Comparison of ENCODE assay signal across 8 cellular contexts in the genomic region with DNA sequence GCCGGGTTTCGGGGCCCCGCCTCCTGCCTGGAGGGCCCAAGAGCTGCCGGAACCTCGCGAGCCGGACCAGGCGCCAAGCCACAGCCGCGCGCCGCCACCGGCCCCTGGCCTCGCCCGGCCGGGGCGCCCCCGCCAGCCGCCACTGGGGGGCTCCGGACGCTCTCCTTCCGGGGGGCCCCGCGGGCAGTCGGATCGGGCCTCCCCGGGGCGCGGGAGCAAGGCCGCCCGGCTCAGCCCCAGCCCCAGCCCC. TPM values are rescaled to one million over a fixed set of nuclear protein-coding genes. Genes with fewer than 3 reads are reported as not detected.
DNase-seq lines count a peak whose midpoint lies in the region; ATAC-seq and TF ChIP-seq lines count a peak whose summit lies in the region.

No MANE protein-coding gene starts in this region.

- WGBS in smooth muscle cell (ENCODE audit: low lambda C conversion rate) = 1% methylated on average over 28 of the region's 31 CpGs

- in situ Hi-C loops in astrocyte of the spinal cord (cut with HindIII; ENCODE audit: low sequenced_read_pairs) = no loop called here

- peak overlapping the region; percentile 93 for H3K27ac ChIP-seq in OCI-LY3 (ENCODE audit: low read length)
- H3K27ac ChIP-seq in smooth muscle cell (ENCODE audit: low read depth) = peak overlapping the region; percentile 92

- no peaks in the 10 kb centered on the region for H3K79me2 ChIP-seq in OCI-LY3 (ENCODE audit: low read length)
- H3K79me2 ChIP-seq in smooth muscle cell (ENCODE audit: low read depth) = no peaks in the 10 kb centered on the region

- H3K36me3 ChIP-seq in OCI-LY3 (replicated peaks; ENCODE audit: low read depth, low read length) (no peaks in the 10 kb centered on the region), smooth muscle cell (ENCODE audit: low read depth) (no peaks in the 10 kb centered on the region)

- H2AFZ ChIP-seq in OCI-LY3 (ENCODE audit: low read depth, low read length) (peak overlapping the region; percentile 66), smooth muscle cell (ENCODE audit: low read depth) (peak overlapping the region; percentile 75)

- peak overlapping the region; percentile 52 to 62 for H3K4me3 Mint-ChIP-seq in activated T-cell treated with anti-CD3 and anti-CD28 coated beads, Interleukin-2, amount 50 U/mL, for 72 hours

- no peaks in the 10 kb centered on the region for H3K27me3 ChIP-seq in OCI-LY3 (ENCODE audit: low read depth, low read length)
- no peaks in the 10 kb centered on the region for H3K27me3 ChIP-seq in smooth muscle cell (ENCODE audit: low read depth)

- peak in 1 of 2 donors; percentile 78 for DNase-seq in activated T-cell treated with anti-CD3 and anti-CD28 coated beads, Interleukin-2, amount 50 U/mL, for 72 hours
- DNase-seq in activated T-cell treated with anti-CD3 and anti-CD28 coated beads for 4 hours (no peak), astrocyte of the spinal cord (ENCODE audit: low read depth, low spot score) (no peak), iPS-NIHi11 (ENCODE audit: low spot score) (peak; percentile 81), smooth muscle cell (lab: John Stamatoyannopoulos, UW; ENCODE audit: unreplicated experiment) (no peak)
- DNase-seq in central memory CD4-positive, alpha-beta T cell = no peak

- peaks cover 2 to 8% of the 10 kb centered on the region in 2 donors for H3K36me3 Mint-ChIP-seq in activated T-cell treated with anti-CD3 and anti-CD28 coated beads, Interleukin-2, amount 50 U/mL, for 72 hours (ENCODE audit: insufficient read depth in 2 of 2)

- peaks cover 8% of the 10 kb centered on the region for H3K4me1 ChIP-seq in OCI-LY3 (ENCODE audit: low read length)
- peaks cover 6% of the 10 kb centered on the region for H3K4me1 ChIP-seq in smooth muscle cell (ENCODE audit: low read depth)

- H3K4me3 ChIP-seq in OCI-LY3 (ENCODE audit: low read length) (peak overlapping the region; percentile 94), astrocyte of the spinal cord (ENCODE audit: low read depth, low read length) (peak overlapping the region; percentile 38), smooth muscle cell (peak overlapping the region; percentile 62)

- no peak overlapping the region for H3K27ac Mint-ChIP-seq in activated T-cell treated with anti-CD3 and anti-CD28 coated beads, Interleukin-2, amount 50 U/mL, for 72 hours

- no peaks in the 10 kb centered on the region for H3K9me3 ChIP-seq in OCI-LY3 (ENCODE audit: insufficient read depth, low read length)
- H3K9me3 ChIP-seq in smooth muscle cell (replicated peaks; ENCODE audit: low read depth) = no peaks in the 10 kb centered on the region

- peak; percentile 45 to 54 for ATAC-seq in activated T-cell treated with anti-CD3 and anti-CD28 coated beads, Interleukin-2, amount 50 U/mL, for 72 hours (replicated peaks in 1 of 2)
- ATAC-seq in HG02840 (IDR thresholded peaks at IDR 0.05; ENCODE audit: low FRiP score, unreplicated experiment) = peak; percentile 41

- peak overlapping the region; percentile 95 for H3K9ac ChIP-seq in OCI-LY3 (ENCODE audit: low read length)
- H3K9ac ChIP-seq in smooth muscle cell (ENCODE audit: low read depth) = peak overlapping the region; percentile 92

- no peaks in the 10 kb centered on the region for H3K9me3 Mint-ChIP-seq in activated T-cell treated with anti-CD3 and anti-CD28 coated beads, Interleukin-2, amount 50 U/mL, for 72 hours

- H3K4me1 Mint-ChIP-seq in activated T-cell treated with anti-CD3 and anti-CD28 coated beads, Interleukin-2, amount 50 U/mL, for 72 hours (ENCODE audit: low read depth) = peaks cover 15% of the 10 kb centered on the region

- H4K20me1 ChIP-seq in OCI-LY3 (ENCODE audit: insufficient read depth, low read length) (no peaks in the 10 kb centered on the region), smooth muscle cell (ENCODE audit: low read depth) (no peaks in the 10 kb centered on the region)

- TF ChIP-seq CTCF in OCI-LY3 (IDR thresholded peaks at IDR 0.05; ENCODE audit: low read depth, low read length) (no peak), astrocyte of the spinal cord (IDR thresholded peaks at IDR 0.05; ENCODE audit: low read depth, low read length) (no peak), smooth muscle cell (IDR thresholded peaks at IDR 0.05; ENCODE audit: borderline replicate concordance, insufficient read depth, poor library complexity, severe bottlenecking) (peak; percentile 21)

- no peaks in the 10 kb centered on the region for H3K27me3 Mint-ChIP-seq in activated T-cell treated with anti-CD3 and anti-CD28 coated beads, Interleukin-2, amount 50 U/mL, for 72 hours (ENCODE audit: low read depth)

- peak overlapping the region; percentile 73 for H3K4me2 ChIP-seq in OCI-LY3 (ENCODE audit: low read length)
- H3K4me2 ChIP-seq in smooth muscle cell = peak overlapping the region; percentile 84

- H3F3A ChIP-seq in smooth muscle cell (ENCODE audit: low read depth) = no peaks in the 10 kb centered on the region

RNA-seq across cellular contexts. Expression of a gene that starts 17.4 kb away (rescaled TPM):
- 1 to 10 TPM in 1 of 2 donors, under 1 TPM in 1; 0.65 to 6.1 TPM for total RNA-seq in activated T-cell treated with anti-CD3 and anti-CD28 coated beads, Interleukin-2, amount 50 U/mL, for 72 hours
- 4.5 and 7.1 TPM in 2 replicates for total RNA-seq in smooth muscle cell
- 10.2 and 10.3 TPM in 2 replicates for polyA plus RNA-seq in smooth muscle cell

RNA-seq across cellular contexts. Expression of a gene that starts 45.9 kb away (rescaled TPM):
- total RNA-seq in activated T-cell treated with anti-CD3 and anti-CD28 coated beads, Interleukin-2, amount 50 U/mL, for 72 hours = 1 to 10 TPM in 1 of 2 donors, under 1 TPM in 1; 0.30 to 1.9 TPM
- 0.54 TPM in 1 of 2 replicates, not detected in the other for total RNA-seq in smooth muscle cell
- polyA plus RNA-seq in smooth muscle cell = 2.2 and 2.6 TPM in 2 replicates

Comparison
In these comparisons a context has a peak if more than half of its experiments do, and no peak if none do; other contexts are left out.
1. H3K4me3 ChIP-seq: peak in every context shown above with its lines; median percentile 94 in OCI-LY3; 62 in smooth muscle cell; 38 in astrocyte of the spinal cord.